Comparison of ENCODE assay signal across 1 cellular context in the genomic region with DNA sequence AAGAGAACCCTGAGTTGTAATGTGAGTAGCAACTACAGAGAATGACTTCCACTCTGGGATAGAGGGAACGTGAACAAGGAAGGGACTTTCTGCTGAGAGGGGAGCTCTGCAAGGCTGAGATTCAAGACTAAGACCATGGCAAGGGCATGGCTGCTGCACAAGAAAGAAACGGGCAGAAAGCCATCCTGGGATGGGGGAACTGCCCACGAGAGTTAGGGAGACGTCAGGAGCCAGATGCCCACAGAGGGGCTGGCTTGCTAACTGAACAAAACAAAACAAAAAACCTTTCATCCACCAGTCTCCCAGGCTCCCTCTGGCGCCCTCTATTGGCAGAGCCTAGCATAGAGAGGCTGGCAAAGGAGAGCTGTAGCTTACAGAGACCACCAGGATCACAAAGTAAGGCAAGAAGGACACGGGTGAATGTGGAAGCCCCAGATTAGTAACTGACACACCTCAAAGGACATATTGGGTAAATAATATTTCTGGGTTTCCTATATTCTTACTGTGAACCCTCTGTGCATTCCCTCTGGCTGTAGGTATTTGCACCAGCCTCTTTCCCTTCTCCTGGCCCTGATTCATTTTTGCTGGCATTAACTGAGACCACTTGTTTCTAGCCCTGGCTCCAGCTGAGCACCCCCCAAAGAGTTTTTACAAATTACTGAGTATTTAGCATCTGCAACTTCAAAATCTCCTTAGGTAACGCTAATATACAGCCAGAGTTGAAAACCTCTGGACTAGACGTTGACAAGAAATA.
TF ChIP-seq lines count a peak whose summit lies in the region.

No MANE protein-coding gene starts in this region.

TF ChIP-seq in Ishikawa, 13 proteins besides CTCF, POLR2A, EP300 and RAD21 (continued from another document):
- TF ChIP-seq, protein P1, sequence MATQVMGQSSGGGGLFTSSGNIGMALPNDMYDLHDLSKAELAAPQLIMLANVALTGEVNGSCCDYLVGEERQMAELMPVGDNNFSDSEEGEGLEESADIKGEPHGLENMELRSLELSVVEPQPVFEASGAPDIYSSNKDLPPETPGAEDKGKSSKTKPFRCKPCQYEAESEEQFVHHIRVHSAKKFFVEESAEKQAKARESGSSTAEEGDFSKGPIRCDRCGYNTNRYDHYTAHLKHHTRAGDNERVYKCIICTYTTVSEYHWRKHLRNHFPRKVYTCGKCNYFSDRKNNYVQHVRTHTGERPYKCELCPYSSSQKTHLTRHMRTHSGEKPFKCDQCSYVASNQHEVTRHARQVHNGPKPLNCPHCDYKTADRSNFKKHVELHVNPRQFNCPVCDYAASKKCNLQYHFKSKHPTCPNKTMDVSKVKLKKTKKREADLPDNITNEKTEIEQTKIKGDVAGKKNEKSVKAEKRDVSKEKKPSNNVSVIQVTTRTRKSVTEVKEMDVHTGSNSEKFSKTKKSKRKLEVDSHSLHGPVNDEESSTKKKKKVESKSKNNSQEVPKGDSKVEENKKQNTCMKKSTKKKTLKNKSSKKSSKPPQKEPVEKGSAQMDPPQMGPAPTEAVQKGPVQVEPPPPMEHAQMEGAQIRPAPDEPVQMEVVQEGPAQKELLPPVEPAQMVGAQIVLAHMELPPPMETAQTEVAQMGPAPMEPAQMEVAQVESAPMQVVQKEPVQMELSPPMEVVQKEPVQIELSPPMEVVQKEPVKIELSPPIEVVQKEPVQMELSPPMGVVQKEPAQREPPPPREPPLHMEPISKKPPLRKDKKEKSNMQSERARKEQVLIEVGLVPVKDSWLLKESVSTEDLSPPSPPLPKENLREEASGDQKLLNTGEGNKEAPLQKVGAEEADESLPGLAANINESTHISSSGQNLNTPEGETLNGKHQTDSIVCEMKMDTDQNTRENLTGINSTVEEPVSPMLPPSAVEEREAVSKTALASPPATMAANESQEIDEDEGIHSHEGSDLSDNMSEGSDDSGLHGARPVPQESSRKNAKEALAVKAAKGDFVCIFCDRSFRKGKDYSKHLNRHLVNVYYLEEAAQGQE (IDR thresholded peaks at IDR 0.05; ENCODE audit: low read depth): no peak
- TF ChIP-seq NFIC (IDR thresholded peaks at IDR 0.05) (no peak), ZBTB7A (IDR thresholded peaks at IDR 0.05; ENCODE audit: low read depth) (no peak), FOXM1 (IDR thresholded peaks at IDR 0.05; ENCODE audit: borderline replicate concordance, low read depth) (no peak), CREB1 (IDR thresholded peaks at IDR 0.05; ENCODE audit: low read depth) (no peak)
- TF ChIP-seq, protein P2, sequence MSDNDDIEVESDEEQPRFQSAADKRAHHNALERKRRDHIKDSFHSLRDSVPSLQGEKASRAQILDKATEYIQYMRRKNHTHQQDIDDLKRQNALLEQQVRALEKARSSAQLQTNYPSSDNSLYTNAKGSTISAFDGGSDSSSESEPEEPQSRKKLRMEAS (IDR thresholded peaks at IDR 0.05): no peak
